ENCODE assay signal across 15 cellular contexts in genomic region chr12:67453181-67453580, GRCh38.
"Had no signal": no experiment of that assay in that cellular context is flagged by ENCODE, and none has a peak within 500 bp of the region (broad histone marks: within the 10 kb centered on the region; RNA-seq: fewer than 3 reads in every experiment).

No MANE protein-coding gene starts in this region.

- H3K27ac Mint-ChIP-seq: type B pancreatic cell had no signal

- ATAC-seq: left colon; naive thymus-derived CD8-positive, alpha-beta T cell; psoas muscle; right lobe of liver had no signal

- H3K4me3 Mint-ChIP-seq: naive thymus-derived CD8-positive, alpha-beta T cell; type B pancreatic cell had no signal

- H3K27me3 Mint-ChIP-seq: naive thymus-derived CD8-positive, alpha-beta T cell; type B pancreatic cell had no signal

- H3K9me3 Mint-ChIP-seq: type B pancreatic cell had no signal

- DNase-seq: colonic mucosa; dorsolateral prefrontal cortex; effector CD8-positive, alpha-beta T cell; foreskin melanocyte; head of caudate nucleus; left colon; mesendoderm; naive thymus-derived CD8-positive, alpha-beta T cell; psoas muscle; retina; right lobe of liver; stimulated activated naive CD8-positive, alpha-beta T cell treated with anti-CD3 and anti-CD28 coated beads, Interleukin-15, Interleukin-2, amounts not matched to agents 100 U/mL and 50 U/mL, for 24 hours; thyroid gland; uterus had no signal

- H3K36me3 Mint-ChIP-seq: naive thymus-derived CD8-positive, alpha-beta T cell; type B pancreatic cell had no signal
